Comparison of ENCODE assay signal across 10 cellular contexts in genomic region chr3:195117978-195118581, GRCh38.
A peak's percentile ranks its signal among the peaks of the same experiment; 100 is the strongest.
DNase-seq lines count a peak whose midpoint lies in the region; ATAC-seq and TF ChIP-seq lines count a peak whose summit lies in the region.
"Had no signal": no experiment of that assay in that cellular context is flagged by ENCODE, and none has a peak within 500 bp of the region (broad histone marks: within the 10 kb centered on the region; RNA-seq: fewer than 3 reads in every experiment).

No MANE protein-coding gene starts in this region.

- H3K27ac ChIP-seq in breast epithelium (peak overlapping the region in 1 of 2 donors; percentile 12), transverse colon (no peak overlapping the region)
- H3K27ac ChIP-seq: KMS-11 had no signal

- no peaks in the 10 kb centered on the region for H3K9me3 Mint-ChIP-seq in MCF 10A (ENCODE audit: unreplicated experiment)

- H3K27me3 ChIP-seq in breast epithelium, result no peaks in the 10 kb centered on the region
- no peaks in the 10 kb centered on the region for H3K27me3 ChIP-seq in transverse colon

- H3K4me1 Mint-ChIP-seq in MCF 10A (ENCODE audit: insufficient read depth, unreplicated experiment), result no peaks in the 10 kb centered on the region

- TF ChIP-seq POLR2A in breast epithelium (IDR thresholded peaks at IDR 0.05) (no peak), transverse colon (IDR thresholded peaks at IDR 0.05) (no peak)

- POLR2A ChIA-PET in MCF 10A (lab: Yijun Ruan, JAX), result interaction anchor here (0.6 kb wide), 1 partner anchor 446 kb away, joined by 3 read pairs; the partner anchor contains the start of gene LSG1

- in situ Hi-C loops in SK-MEL-5 (cut with HindIII; ENCODE audit: low pct_unique_long_range_greater_than_20kb, low sequenced_read_pairs), result no loop called here
- in situ Hi-C loops in transverse colon (cut with MboI; ENCODE audit: low pct_ligation_motif_present in 1 of 4, low pct_unique_long_range_greater_than_20kb in 1 of 4, low sequenced_read_pairs in 3 of 4), result loop anchor here in 1 of 4 donors (10.0 kb wide), 1 partner anchor 443 kb away; the partner anchor contains the start of gene LSG1

- 38 to 60% methylated on average over 4 to 10 of the region's 10 CpGs for WGBS in transverse colon (ENCODE audit: low coverage in 1 of 2), 2 donors

- H3K4me3 ChIP-seq in breast epithelium (no peak overlapping the region), fibroblast of villous mesenchyme (ENCODE audit: low read depth, low read length) (no peak overlapping the region), transverse colon (no peak overlapping the region)
- H3K4me3 ChIP-seq: lung had no signal

- H3K36me3 ChIP-seq in breast epithelium (no peaks in the 10 kb centered on the region), transverse colon (no peaks in the 10 kb centered on the region)

- no peaks in the 10 kb centered on the region for H3K4me1 ChIP-seq in breast epithelium
- peaks cover 2 to 9% (median 4%) of the 10 kb centered on the region in 4 donors for H3K4me1 ChIP-seq in transverse colon

- H3K4me3 Mint-ChIP-seq in MCF 10A (ENCODE audit: unreplicated experiment), result no peak overlapping the region

- CTCF ChIA-PET in MCF 10A (lab: Yijun Ruan, JAX), result interaction anchor here (0.6 to 1.0 kb wide), 3 partner anchors 68 to 805 kb away, joined by 3 to 6 read pairs (median 3); no protein-coding TSS in a partner anchor

- no peaks in the 10 kb centered on the region for H3K27me3 Mint-ChIP-seq in MCF 10A (ENCODE audit: insufficient read depth, unreplicated experiment)

- H3K9me3 ChIP-seq in breast epithelium (no peaks in the 10 kb centered on the region), transverse colon (no peaks in the 10 kb centered on the region)

- intact Hi-C loops in MCF 10A (cut with micrococcal nuclease), result no loop called here
- intact Hi-C loops in breast epithelium (cut with DNase I; ENCODE audit: low total_unique reads), result no loop called here
- intact Hi-C loops in transverse colon (cut with DNase I; ENCODE audit: low total_unique reads), result no loop called here

- H3K27ac Mint-ChIP-seq in MCF 10A (ENCODE audit: low read depth, unreplicated experiment), result no peak overlapping the region

- TF ChIP-seq EP300 in transverse colon (IDR thresholded peaks at IDR 0.05; ENCODE audit: low read depth), result no peak

- peak; percentile 73 for DNase-seq in MCF 10A (ENCODE audit: unreplicated experiment)
- no peak for DNase-seq in breast epithelium (ENCODE audit: low spot score in 2 of 2)
- DNase-seq in SK-MEL-5 (ENCODE audit: low read depth, low spot score), result peak; percentile 24
- peak; percentile 14 for DNase-seq in fibroblast of villous mesenchyme (ENCODE audit: low read depth)
- peak; percentile 56 for DNase-seq in transverse colon
- DNase-seq in NCI-H526 treated with DMSO at 0.1 percent for 48 hours (lab: John Stamatoyannopoulos, UW), result no peak

- H3K36me3 Mint-ChIP-seq in MCF 10A (ENCODE audit: insufficient read depth, unreplicated experiment), result no peaks in the 10 kb centered on the region

- ATAC-seq in GM19463 (IDR thresholded peaks at IDR 0.05; ENCODE audit: unreplicated experiment) (no peak), GM21360 (IDR thresholded peaks at IDR 0.05; ENCODE audit: unreplicated experiment) (no peak)

- BruUV-seq in MCF 10A (replicated peaks; lab: Mats Ljungman, UMichigan), result no TSS peak

- TF ChIP-seq CTCF in MCF 10A (IDR thresholded peaks at IDR 0.05; ENCODE audit: unreplicated experiment) (no peak), breast epithelium (IDR thresholded peaks at IDR 0.05) (no peak), fibroblast of villous mesenchyme (IDR thresholded peaks at IDR 0.05; ENCODE audit: insufficient read depth, low read depth, low read length) (peak; percentile 29), transverse colon (IDR thresholded peaks at IDR 0.05) (no peak)

Comparison
In these comparisons a context has a peak if more than half of its experiments do, and no peak if none do; other contexts are left out.
1. DNase-seq: peak in MCF 10A (single experiment), SK-MEL-5 (single experiment), fibroblast of villous mesenchyme (single experiment) and transverse colon (single experiment); none in breast epithelium (0 of 2) and NCI-H526 treated with DMSO at 0.1 percent for 48 hours (single experiment).